Comparison of ENCODE assay signal across 24 cellular contexts in the genomic region with DNA sequence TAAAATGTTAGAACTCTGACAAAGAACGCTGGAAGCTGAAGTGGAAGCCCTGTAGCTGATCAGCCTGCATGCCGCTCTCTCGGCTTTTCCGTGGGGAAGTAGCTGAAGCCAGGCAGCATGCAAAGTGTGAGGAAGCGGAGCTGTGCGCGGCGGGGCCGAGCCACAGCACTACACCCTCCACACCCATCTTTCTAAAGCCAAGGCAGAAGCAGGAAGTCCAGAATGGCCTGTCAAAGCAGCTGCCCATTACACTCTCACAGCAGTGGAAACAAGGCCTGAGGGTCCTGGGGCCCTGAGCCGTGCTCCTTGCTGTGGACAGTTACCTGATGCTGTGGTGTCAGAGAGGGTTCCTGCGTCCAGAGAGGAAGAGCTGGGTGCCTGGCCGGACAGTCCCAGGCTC.
DNase-seq lines count a peak whose midpoint lies in the region; ATAC-seq, FAIRE-seq and TF ChIP-seq lines count a peak whose summit lies in the region.
"Had no signal": no experiment of that assay in that cellular context is flagged by ENCODE, and none has a peak within 500 bp of the region (broad histone marks: within the 10 kb centered on the region; RNA-seq: fewer than 3 reads in every experiment).

No MANE protein-coding gene starts in this region.

- H3K9me3 Mint-ChIP-seq in activated T-cell treated with anti-CD3 and anti-CD28 coated beads, Interleukin-2, amount 50 U/mL, for 24 hours, result no peaks in the 10 kb centered on the region
- H3K9me3 Mint-ChIP-seq in central memory CD8-positive, alpha-beta T cell, result no peaks in the 10 kb centered on the region
- H3K9me3 Mint-ChIP-seq: activated T-helper 17 cell treated with anti-CD3 and anti-CD28 coated beads, Interleukin-2, amount 50 U/mL, for 72 hours; CD8-positive, alpha-beta memory T cell; T-cell had no signal

- H3K36me3 Mint-ChIP-seq in activated T-cell treated with anti-CD3 and anti-CD28 coated beads, Interleukin-2, amount 50 U/mL, for 24 hours (ENCODE audit: low read depth), result peaks cover 96% of the 10 kb centered on the region
- H3K36me3 Mint-ChIP-seq in central memory CD8-positive, alpha-beta T cell (ENCODE audit: insufficient read depth), result peaks cover 60% of the 10 kb centered on the region

- peak overlapping the region; percentile 27 for H3K27ac ChIP-seq in subcutaneous abdominal adipose tissue (ENCODE audit: low read depth, low read length)
- H3K27ac ChIP-seq: ascending aorta, epithelial cell of prostate had no signal

- peaks cover 60 to 94% (median 84%) of the 10 kb centered on the region in 5 donors for H3K36me3 ChIP-seq in subcutaneous abdominal adipose tissue (ENCODE audit: control insufficient read depth in 5 of 5, insufficient read depth in 5 of 5, low read length in 5 of 5)

- no peaks in the 10 kb centered on the region for H3K9me3 ChIP-seq in subcutaneous abdominal adipose tissue (ENCODE audit: control insufficient read depth in 5 of 5, low read length in 5 of 5)
- H3K9me3 ChIP-seq: ascending aorta had no signal

- no peak for FAIRE-seq in GM12892 (lab: Jason Lieb, UNC)
- FAIRE-seq: A204.1, G401.6, GM18507, TTC549 had no signal

- no peak for DNase-seq in activated T-cell treated with anti-CD3 and anti-CD28 coated beads, Interleukin-2, amount 50 U/mL, for 24 hours
- no peak for DNase-seq in activated T-cell treated with anti-CD3 and anti-CD28 coated beads for 4 hours
- no peak for DNase-seq in central memory CD8-positive, alpha-beta T cell (ENCODE audit: low spot score in 2 of 2)
- DNase-seq in left colon, result peak; percentile 57 to 64
- DNase-seq in GM12892 (ENCODE audit: insufficient read length), result no peak
- DNase-seq in activated T-cell treated with anti-CD3 and anti-CD28 coated beads, Interleukin-2, amount 50 U/mL, for 1 hour, result no peak
- DNase-seq in iPS-NIHi11 (ENCODE audit: low spot score), result no peak
- DNase-seq: CD8-positive, alpha-beta memory T cell; central memory CD4-positive, alpha-beta T cell; NCI-H1417; NCI-H510A; posterior cingulate gyrus; T-cell had no signal

- H3K27me3 Mint-ChIP-seq in activated T-cell treated with anti-CD3 and anti-CD28 coated beads, Interleukin-2, amount 50 U/mL, for 24 hours, result no peaks in the 10 kb centered on the region
- no peaks in the 10 kb centered on the region for H3K27me3 Mint-ChIP-seq in central memory CD8-positive, alpha-beta T cell
- H3K27me3 Mint-ChIP-seq: activated naive CD8-positive, alpha-beta T cell; activated T-helper 17 cell treated with anti-CD3 and anti-CD28 coated beads, Interleukin-2, amount 50 U/mL, for 72 hours; B cell; CD8-positive, alpha-beta memory T cell; T-cell had no signal

- no peak overlapping the region for H3K4me3 Mint-ChIP-seq in activated T-cell treated with anti-CD3 and anti-CD28 coated beads, Interleukin-2, amount 50 U/mL, for 24 hours
- no peak overlapping the region for H3K4me3 Mint-ChIP-seq in central memory CD8-positive, alpha-beta T cell
- H3K4me3 Mint-ChIP-seq: activated naive CD8-positive, alpha-beta T cell; activated T-helper 17 cell treated with anti-CD3 and anti-CD28 coated beads, Interleukin-2, amount 50 U/mL, for 72 hours; B cell; CD8-positive, alpha-beta memory T cell; neural crest cell; T-cell had no signal

- H3K4me3 ChIP-seq in subcutaneous abdominal adipose tissue (ENCODE audit: low read depth in 1 of 5, low read length in 5 of 5), result no peak overlapping the region
- H3K4me3 ChIP-seq: ascending aorta had no signal

- no peak for TF ChIP-seq POLR2A in GM12892 (IDR thresholded peaks at IDR 0.05; ENCODE audit: low read depth, low read length)

- peak overlapping the region; percentile 38 for H3K27ac Mint-ChIP-seq in activated T-cell treated with anti-CD3 and anti-CD28 coated beads, Interleukin-2, amount 50 U/mL, for 24 hours
- peak overlapping the region; percentile 13 for H3K27ac Mint-ChIP-seq in central memory CD8-positive, alpha-beta T cell (ENCODE audit: low read depth)
- H3K27ac Mint-ChIP-seq: activated naive CD8-positive, alpha-beta T cell; activated T-helper 17 cell treated with anti-CD3 and anti-CD28 coated beads, Interleukin-2, amount 50 U/mL, for 72 hours; B cell; T-cell had no signal

- H3K4me1 ChIP-seq in subcutaneous abdominal adipose tissue (ENCODE audit: control insufficient read depth in 5 of 5, insufficient read depth in 5 of 5, low read length in 5 of 5), result peaks cover 0 to 19% (median 4%) of the 10 kb centered on the region in 5 donors
- H3K4me1 ChIP-seq: ascending aorta had no signal

- intact Hi-C loops in left colon (cut with DNase I, micrococcal nuclease), result no loop called here

- H3K4me1 Mint-ChIP-seq in activated T-cell treated with anti-CD3 and anti-CD28 coated beads, Interleukin-2, amount 50 U/mL, for 24 hours (ENCODE audit: low read depth), result no peaks in the 10 kb centered on the region
- no peaks in the 10 kb centered on the region for H3K4me1 Mint-ChIP-seq in central memory CD8-positive, alpha-beta T cell
- H3K4me1 Mint-ChIP-seq: activated T-helper 17 cell treated with anti-CD3 and anti-CD28 coated beads, Interleukin-2, amount 50 U/mL, for 72 hours; B cell; neural crest cell; T-cell had no signal

- no peak for ATAC-seq in central memory CD8-positive, alpha-beta T cell (replicated peaks; ENCODE audit: extremely low read depth, poor library complexity, severe bottlenecking)
- ATAC-seq in left colon, result peak; percentile 91
- ATAC-seq: activated T-helper 17 cell treated with anti-CD3 and anti-CD28 coated beads, Interleukin-2, amount 50 U/mL, for 72 hours; T-cell had no signal

- H3K27me3 ChIP-seq in subcutaneous abdominal adipose tissue (ENCODE audit: control insufficient read depth in 5 of 5, insufficient read depth in 4 of 5, low read length in 5 of 5), result no peaks in the 10 kb centered on the region
- H3K27me3 ChIP-seq: ascending aorta had no signal

- peak overlapping the region in 2 of 5 donors; percentile 4 to 22 for H3K9ac ChIP-seq in subcutaneous abdominal adipose tissue (ENCODE audit: low read length in 5 of 5)

Comparison
In these comparisons a context has a peak if more than half of its experiments do, and no peak if none do; other contexts are left out.
1. DNase-seq: peak in left colon (2 of 2); none in activated T-cell treated with anti-CD3 and anti-CD28 coated beads, Interleukin-2, amount 50 U/mL, for 24 hours (single experiment), activated T-cell treated with anti-CD3 and anti-CD28 coated beads for 4 hours (single experiment), central memory CD8-positive, alpha-beta T cell (0 of 2), GM12892 (single experiment), activated T-cell treated with anti-CD3 and anti-CD28 coated beads, Interleukin-2, amount 50 U/mL, for 1 hour (single experiment) and iPS-NIHi11 (single experiment).